In the genomic region with DNA sequence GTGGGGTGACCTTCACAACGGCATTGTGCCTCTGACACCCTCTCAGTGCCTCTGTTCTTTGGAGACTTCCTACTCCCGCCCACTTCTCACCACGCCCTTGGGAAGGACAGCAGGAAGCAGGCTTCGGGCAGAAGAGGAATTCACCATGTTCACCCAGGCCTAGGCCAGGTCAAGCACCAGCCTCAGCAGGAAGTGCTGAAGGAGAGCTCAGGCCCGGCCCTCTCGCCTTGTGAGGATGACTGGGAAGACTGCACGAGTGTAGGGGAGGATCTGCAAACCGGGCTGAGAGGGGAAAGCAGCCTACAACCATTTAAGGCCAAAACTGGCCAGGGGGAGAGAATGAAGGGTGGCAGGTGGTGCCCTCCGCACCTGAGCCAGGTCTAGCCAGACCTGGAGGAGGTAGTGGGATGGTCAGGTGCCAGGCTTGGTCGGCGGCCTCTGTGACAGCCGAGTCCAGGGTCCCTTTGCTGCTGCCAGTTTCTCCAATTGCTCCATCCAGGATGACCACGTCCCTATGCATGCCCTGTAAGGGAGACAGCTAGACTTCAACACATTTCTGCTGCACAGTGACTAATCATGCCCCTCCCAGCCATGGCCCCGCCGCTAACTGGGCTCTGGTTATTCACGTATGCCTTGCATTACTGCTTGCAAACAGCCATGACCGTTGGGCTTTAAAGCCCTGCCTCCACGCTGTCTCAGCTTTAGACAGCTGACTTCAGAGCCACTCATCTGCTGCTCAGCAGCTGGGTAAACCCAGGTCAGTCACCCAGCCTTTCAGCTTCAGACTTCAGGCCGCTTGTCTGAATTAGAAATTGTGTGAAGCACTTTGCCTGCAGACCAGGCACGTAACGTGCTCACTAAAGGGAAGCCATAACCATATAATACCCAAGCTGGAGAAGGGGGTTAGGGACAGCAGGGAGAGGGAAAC, we compare ENCODE assay signal across 12 cellular contexts. TPM values are rescaled to one million over a fixed set of nuclear protein-coding genes. Genes with fewer than 3 reads are reported as not detected.
A peak's percentile ranks its signal among the peaks of the same experiment; 100 is the strongest.
DNase-seq lines count a peak whose midpoint lies in the region; ATAC-seq and TF ChIP-seq lines count a peak whose summit lies in the region.
"Had no signal": no experiment of that assay in that cellular context is flagged by ENCODE, and none has a peak within 500 bp of the region (broad histone marks: within the 10 kb centered on the region; RNA-seq: fewer than 3 reads in every experiment).

No MANE protein-coding gene starts in this region.

- no peaks in the 10 kb centered on the region for H3K9me3 ChIP-seq in PC-3 (ENCODE audit: low read length)
- H3K9me3 ChIP-seq in fibroblast of lung (ENCODE audit: control insufficient read depth, insufficient read depth, low read depth, low read length), result no peaks in the 10 kb centered on the region
- no peaks in the 10 kb centered on the region for H3K9me3 ChIP-seq in thymus (ENCODE audit: control insufficient read depth)
- no peaks in the 10 kb centered on the region for H3K9me3 ChIP-seq in effector memory CD4-positive, alpha-beta T cell (ENCODE audit: control insufficient read depth, low read length)
- H3K9me3 ChIP-seq: neutrophil had no signal

- DNase-seq in activated T-cell treated with anti-CD3 and anti-CD28 coated beads, Interleukin-2, amount 50 U/mL, for 72 hours, result no peak
- DNase-seq in activated T-cell treated with anti-CD3 and anti-CD28 coated beads for 4 hours (no peak), PC-3 (peak; percentile 26), fibroblast of lung (ENCODE audit: low read depth in 2 of 2) (peak; percentile 69 to 89), inferior parietal cortex (ENCODE audit: extremely low spot score) (no peak), SKM-1 treated with dmso at 0.1 percent for 144 hours (lab: John Stamatoyannopoulos, UW; ENCODE audit: unreplicated experiment) (no peak)
- no peak for DNase-seq in effector memory CD4-positive, alpha-beta T cell
- DNase-seq: effector CD8-positive, alpha-beta T cell; KG1 had no signal

- H3F3A ChIP-seq in PC-3 (ENCODE audit: low read length, unreplicated experiment), result no peaks in the 10 kb centered on the region

- BruUV-seq in PC-3 (replicated peaks; lab: Mats Ljungman, UMichigan), result no TSS peak

- no peaks in the 10 kb centered on the region for H3K27me3 ChIP-seq in PC-3 (ENCODE audit: low read length)
- H3K27me3 ChIP-seq in fibroblast of lung (ENCODE audit: control insufficient read depth, insufficient read depth, low read length), result no peaks in the 10 kb centered on the region
- H3K27me3 ChIP-seq in thymus (ENCODE audit: control insufficient read depth, insufficient read depth), result no peaks in the 10 kb centered on the region
- no peaks in the 10 kb centered on the region for H3K27me3 ChIP-seq in effector memory CD4-positive, alpha-beta T cell (replicated peaks; ENCODE audit: control insufficient read depth, insufficient read depth, low read length, poor library complexity, severe bottlenecking)
- H3K27me3 ChIP-seq: neutrophil had no signal

- H3K9me2 ChIP-seq in PC-3 (replicated peaks; ENCODE audit: low read length), result no peaks in the 10 kb centered on the region

- no peaks in the 10 kb centered on the region for H3K9me3 Mint-ChIP-seq in activated T-cell treated with anti-CD3 and anti-CD28 coated beads, Interleukin-2, amount 50 U/mL, for 72 hours
- H3K9me3 Mint-ChIP-seq: stimulated activated naive CD8-positive, alpha-beta T cell treated with anti-CD3 and anti-CD28 coated beads, Interleukin-15, Interleukin-2, amounts not matched to agents 100 ng/mL and 50 ng/mL, for 24 hours had no signal

- WGBS in thymus, result 93% methylated on average over 21 of the region's 21 CpGs

- no peak overlapping the region for H3K4me3 Mint-ChIP-seq in activated T-cell treated with anti-CD3 and anti-CD28 coated beads, Interleukin-2, amount 50 U/mL, for 72 hours
- H3K4me3 Mint-ChIP-seq: stimulated activated naive CD8-positive, alpha-beta T cell treated with anti-CD3 and anti-CD28 coated beads, Interleukin-15, Interleukin-2, amounts not matched to agents 100 ng/mL and 50 ng/mL, for 24 hours had no signal

- no peaks in the 10 kb centered on the region for H3K4me1 ChIP-seq in PC-3 (ENCODE audit: insufficient read depth, low read length)
- peaks cover 6% of the 10 kb centered on the region for H3K4me1 ChIP-seq in fibroblast of lung (ENCODE audit: control insufficient read depth, extremely low read depth, insufficient read depth, low read length)
- H3K4me1 ChIP-seq in thymus (ENCODE audit: control insufficient read depth, insufficient read depth, low read length), result no peaks in the 10 kb centered on the region
- no peaks in the 10 kb centered on the region for H3K4me1 ChIP-seq in effector memory CD4-positive, alpha-beta T cell (ENCODE audit: control insufficient read depth, insufficient read depth, low read length, poor library complexity, severe bottlenecking)

- intact Hi-C loops in PC-3 (cut with micrococcal nuclease), result no loop called here

- no peaks in the 10 kb centered on the region for H3K27me3 Mint-ChIP-seq in activated T-cell treated with anti-CD3 and anti-CD28 coated beads, Interleukin-2, amount 50 U/mL, for 72 hours (ENCODE audit: low read depth)
- H3K27me3 Mint-ChIP-seq: stimulated activated naive CD8-positive, alpha-beta T cell treated with anti-CD3 and anti-CD28 coated beads, Interleukin-15, Interleukin-2, amounts not matched to agents 100 ng/mL and 50 ng/mL, for 24 hours had no signal

- CTCF ChIA-PET in PC-3 (lab: Charles Lee), result no interaction called here

- H3K4me3 ChIP-seq in PC-3 (ENCODE audit: low read length) (no peak overlapping the region), fibroblast of lung (replicated peaks in 1 of 4; ENCODE audit: control extremely low read depth in 1 of 4, insufficient read depth in 1 of 4, low read depth in 3 of 4, low read length in 4 of 4) (no peak overlapping the region), thymus (ENCODE audit: low read length) (no peak overlapping the region)
- no peak overlapping the region for H3K4me3 ChIP-seq in effector memory CD4-positive, alpha-beta T cell (ENCODE audit: insufficient read depth, low read depth, low read length, poor library complexity, severe bottlenecking)

- H4K20me1 ChIP-seq in PC-3 (ENCODE audit: low read length) (no peaks in the 10 kb centered on the region), fibroblast of lung (ENCODE audit: control insufficient read depth, extremely low read depth, insufficient read depth, low read length) (no peaks in the 10 kb centered on the region)

- H3K36me3 ChIP-seq in PC-3 (ENCODE audit: low read depth, low read length), result peaks cover 40% of the 10 kb centered on the region
- peaks cover 15% of the 10 kb centered on the region for H3K36me3 ChIP-seq in fibroblast of lung (ENCODE audit: control insufficient read depth, insufficient read depth, low read length)
- peaks cover 48% of the 10 kb centered on the region for H3K36me3 ChIP-seq in thymus (ENCODE audit: control insufficient read depth, insufficient read depth)
- H3K36me3 ChIP-seq in effector memory CD4-positive, alpha-beta T cell (ENCODE audit: control insufficient read depth, insufficient read depth, low read length), result peaks cover 46% of the 10 kb centered on the region

- no peak for ATAC-seq in activated T-cell treated with anti-CD3 and anti-CD28 coated beads, Interleukin-2, amount 50 U/mL, for 72 hours (replicated peaks in 1 of 2)
- ATAC-seq in PC-3, result peak; percentile 69

- H3K4me1 Mint-ChIP-seq in activated T-cell treated with anti-CD3 and anti-CD28 coated beads, Interleukin-2, amount 50 U/mL, for 72 hours (ENCODE audit: low read depth), result peaks cover 17% of the 10 kb centered on the region

- H3K4me2 ChIP-seq in PC-3 (ENCODE audit: low read length) (no peak overlapping the region), fibroblast of lung (ENCODE audit: extremely low read depth, insufficient read depth, low read length) (peak overlapping the region; percentile 21)

- POLR2A ChIA-PET in PC-3 (lab: Charles Lee; ENCODE audit: unreplicated experiment), result no interaction called here

- H2AFZ ChIP-seq in PC-3 (ENCODE audit: low read length) (no peak overlapping the region), fibroblast of lung (ENCODE audit: low read length) (no peak overlapping the region)

- no peak for TF ChIP-seq CTCF in PC-3 (conservative IDR thresholded peaks at IDR 0.05; ENCODE audit: low read depth, low read length)
- TF ChIP-seq CTCF in fibroblast of lung (conservative IDR thresholded peaks at IDR 0.05 in 1 of 2, IDR thresholded peaks at IDR 0.05 in 1 of 2; ENCODE audit: low read depth in 1 of 2, low read length in 2 of 2), result no peak

- H3K27ac ChIP-seq in PC-3 (ENCODE audit: low read length) (no peak overlapping the region), fibroblast of lung (ENCODE audit: insufficient read depth, low read length) (peak overlapping the region; percentile 50), thymus (ENCODE audit: low read depth) (peak overlapping the region; percentile 33)
- H3K27ac ChIP-seq in effector memory CD4-positive, alpha-beta T cell (ENCODE audit: insufficient read depth, low read length, poor library complexity, severe bottlenecking), result no peak overlapping the region
- H3K27ac ChIP-seq: neutrophil had no signal

- H3K79me2 ChIP-seq in PC-3 (ENCODE audit: low read length) (peaks cover 5% of the 10 kb centered on the region; the same call in 1 of the 2 replicates), fibroblast of lung (ENCODE audit: control insufficient read depth, insufficient read depth, low read length) (peaks cover 2% of the 10 kb centered on the region)

- H3K9ac ChIP-seq in PC-3 (ENCODE audit: low read length) (no peak overlapping the region), fibroblast of lung (ENCODE audit: insufficient read depth, low read length) (no peak overlapping the region)

- peaks cover 6 to 12% of the 10 kb centered on the region in 2 donors for H3K36me3 Mint-ChIP-seq in activated T-cell treated with anti-CD3 and anti-CD28 coated beads, Interleukin-2, amount 50 U/mL, for 72 hours (ENCODE audit: insufficient read depth in 2 of 2)

- H3K27ac Mint-ChIP-seq in activated T-cell treated with anti-CD3 and anti-CD28 coated beads, Interleukin-2, amount 50 U/mL, for 72 hours, result peak overlapping the region; percentile 8
- H3K27ac Mint-ChIP-seq: stimulated activated naive CD8-positive, alpha-beta T cell treated with anti-CD3 and anti-CD28 coated beads, Interleukin-15, Interleukin-2, amounts not matched to agents 100 ng/mL and 50 ng/mL, for 24 hours had no signal

RNA-seq across cellular contexts. Expression of gene MRTO4, which starts 8.9 kb away (rescaled TPM):
- 10 to 100 TPM; 43.7 to 52.7 TPM for total RNA-seq in activated T-cell treated with anti-CD3 and anti-CD28 coated beads, Interleukin-2, amount 50 U/mL, for 72 hours
- total RNA-seq in PC-3 (2014; rRNA removed) (114 and 117 TPM in 2 replicates), fibroblast of lung (12.6 and 16.4 TPM in 2 replicates)
- polyA plus RNA-seq in fibroblast of lung (28.6 and 53.3 TPM in 2 replicates), thymus (35.5 TPM)
- polyA plus RNA-seq in fibroblast of lung (2012), result 26.2 and 44.1 TPM in 2 replicates
- 5.2 and 21.3 TPM in 2 replicates for polyA minus RNA-seq in fibroblast of lung (ENCODE audit: low replicate concordance)

RNA-seq across cellular contexts. Expression of gene EMC1, which starts 9.2 kb away (rescaled TPM):
- total RNA-seq in activated T-cell treated with anti-CD3 and anti-CD28 coated beads, Interleukin-2, amount 50 U/mL, for 72 hours, result 10 to 100 TPM; 36.5 to 38.5 TPM
- 60.9 and 78.0 TPM in 2 replicates for total RNA-seq in PC-3 (2014; rRNA removed)
- total RNA-seq in fibroblast of lung, result 46.0 and 78.1 TPM in 2 replicates
- 33.3 and 53.3 TPM in 2 replicates for polyA plus RNA-seq in fibroblast of lung
- polyA plus RNA-seq in fibroblast of lung (2012), result 44.4 and 55.2 TPM in 2 replicates
- polyA minus RNA-seq in fibroblast of lung (ENCODE audit: low replicate concordance), result 114 and 226 TPM in 2 replicates
- polyA plus RNA-seq in thymus, result 11.2 TPM

RNA-seq across cellular contexts. Expression of gene AKR7A3, which starts 28.1 kb away (rescaled TPM):
- under 1 TPM; 0.35 to 0.46 TPM for total RNA-seq in activated T-cell treated with anti-CD3 and anti-CD28 coated beads, Interleukin-2, amount 50 U/mL, for 72 hours
- total RNA-seq in PC-3 (2014; rRNA removed) (0.40 and 1.2 TPM in 2 replicates), fibroblast of lung (0.33 and 0.51 TPM in 2 replicates)
- polyA plus RNA-seq in fibroblast of lung (0.11 and 0.12 TPM in 2 replicates), thymus (2.1 TPM)
- polyA plus RNA-seq in fibroblast of lung (2012), result 0.24 and 0.29 TPM in 2 replicates
- 0.86 TPM in 1 of 2 replicates, not detected in the other for polyA minus RNA-seq in fibroblast of lung (ENCODE audit: low replicate concordance)

RNA-seq across cellular contexts. Expression of gene UBR4, which starts 50.4 kb away (rescaled TPM):
- 100 to 1,000 TPM; 208 to 215 TPM for total RNA-seq in activated T-cell treated with anti-CD3 and anti-CD28 coated beads, Interleukin-2, amount 50 U/mL, for 72 hours
- 141 and 224 TPM in 2 replicates for total RNA-seq in PC-3 (2014; rRNA removed)
- total RNA-seq in fibroblast of lung, result 89.9 and 164 TPM in 2 replicates
- 32.0 and 44.5 TPM in 2 replicates for polyA plus RNA-seq in fibroblast of lung
- polyA plus RNA-seq in fibroblast of lung (2012), result 57.3 and 64.0 TPM in 2 replicates
- polyA minus RNA-seq in fibroblast of lung (ENCODE audit: low replicate concordance), result 361 and 560 TPM in 2 replicates
- polyA plus RNA-seq in thymus, result 165 TPM

RNA-seq across cellular contexts. Expression of gene AKR7A2, which starts 51.5 kb away (rescaled TPM):
- 10 to 100 TPM; 31.8 to 41.7 TPM for total RNA-seq in activated T-cell treated with anti-CD3 and anti-CD28 coated beads, Interleukin-2, amount 50 U/mL, for 72 hours
- total RNA-seq in PC-3 (2014; rRNA removed), result 63.3 and 72.3 TPM in 2 replicates
- 57.0 and 63.6 TPM in 2 replicates for total RNA-seq in fibroblast of lung
- polyA plus RNA-seq in fibroblast of lung, result 31.3 and 38.0 TPM in 2 replicates
- polyA plus RNA-seq in fibroblast of lung (2012), result 64.3 and 80.0 TPM in 2 replicates
- polyA minus RNA-seq in fibroblast of lung (ENCODE audit: low replicate concordance), result 59.7 and 64.1 TPM in 2 replicates
- polyA plus RNA-seq in thymus, result 24.8 TPM

Comparison
In these comparisons a context has a peak if more than half of its experiments do, and no peak if none do; other contexts are left out.
1. DNase-seq: peak in PC-3 (single experiment) and fibroblast of lung (2 of 2); none in activated T-cell treated with anti-CD3 and anti-CD28 coated beads, Interleukin-2, amount 50 U/mL, for 72 hours (0 of 2), activated T-cell treated with anti-CD3 and anti-CD28 coated beads for 4 hours (single experiment), inferior parietal cortex (single experiment), SKM-1 treated with dmso at 0.1 percent for 144 hours (single experiment) and effector memory CD4-positive, alpha-beta T cell (0 of 3).
2. H3K27ac ChIP-seq: peak in fibroblast of lung (single experiment) and thymus (single experiment); none in PC-3 (single experiment) and effector memory CD4-positive, alpha-beta T cell (single experiment).